Comparison of ENCODE assay signal across 2 cellular contexts in the genomic region with DNA sequence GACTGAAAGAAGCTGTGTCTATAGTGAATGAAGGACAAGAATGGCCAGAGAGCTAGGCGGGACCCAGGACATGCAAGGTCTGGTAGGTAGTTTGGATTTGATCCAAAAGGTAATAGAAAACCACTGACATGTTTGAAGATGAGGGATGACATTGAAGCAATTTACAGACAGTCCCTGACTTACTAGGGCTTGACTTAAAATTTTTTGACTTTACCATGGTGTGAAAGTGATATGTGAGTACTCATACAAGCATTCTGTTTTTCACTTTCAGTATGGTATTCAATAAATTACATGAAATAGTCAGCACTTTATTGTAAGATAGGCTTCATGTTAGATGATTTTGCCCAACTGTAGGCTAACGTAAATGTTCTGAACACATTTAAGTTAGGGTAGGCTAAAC.
A peak's percentile ranks its signal among the peaks of the same experiment; 100 is the strongest.
TF ChIP-seq lines count a peak whose summit lies in the region.

No MANE protein-coding gene starts in this region.

TF ChIP-seq in HepG2, 621 proteins besides CTCF, POLR2A, EP300 and RAD21:
- TF ChIP-seq NR3C1 (CRISPR knock-in tag; IDR thresholded peaks at IDR 0.05) (no peak), ZNF335 (CRISPR knock-in tag; IDR thresholded peaks at IDR 0.05) (no peak), RBFOX2 (IDR thresholded peaks at IDR 0.05; ENCODE audit: low read depth, low read length) (peak; percentile 54; the same call in 1 of the 2 replicates), ZNF709 (CRISPR knock-in tag; IDR thresholded peaks at IDR 0.05) (no peak), ARHGAP35 (CRISPR knock-in tag; IDR thresholded peaks at IDR 0.05; ENCODE audit: borderline replicate concordance) (no peak), RBM22 (optimal IDR thresholded peaks at IDR 0.05; ENCODE audit: low read length) (peak; percentile 31), MTA3 (CRISPR knock-in tag; IDR thresholded peaks at IDR 0.05) (no peak), HNRNPH1 (optimal IDR thresholded peaks at IDR 0.05; ENCODE audit: low read depth, low read length) (no peak), MIXL1 (CRISPR knock-in tag; IDR thresholded peaks at IDR 0.05) (no peak)
- TF ChIP-seq, protein P1, sequence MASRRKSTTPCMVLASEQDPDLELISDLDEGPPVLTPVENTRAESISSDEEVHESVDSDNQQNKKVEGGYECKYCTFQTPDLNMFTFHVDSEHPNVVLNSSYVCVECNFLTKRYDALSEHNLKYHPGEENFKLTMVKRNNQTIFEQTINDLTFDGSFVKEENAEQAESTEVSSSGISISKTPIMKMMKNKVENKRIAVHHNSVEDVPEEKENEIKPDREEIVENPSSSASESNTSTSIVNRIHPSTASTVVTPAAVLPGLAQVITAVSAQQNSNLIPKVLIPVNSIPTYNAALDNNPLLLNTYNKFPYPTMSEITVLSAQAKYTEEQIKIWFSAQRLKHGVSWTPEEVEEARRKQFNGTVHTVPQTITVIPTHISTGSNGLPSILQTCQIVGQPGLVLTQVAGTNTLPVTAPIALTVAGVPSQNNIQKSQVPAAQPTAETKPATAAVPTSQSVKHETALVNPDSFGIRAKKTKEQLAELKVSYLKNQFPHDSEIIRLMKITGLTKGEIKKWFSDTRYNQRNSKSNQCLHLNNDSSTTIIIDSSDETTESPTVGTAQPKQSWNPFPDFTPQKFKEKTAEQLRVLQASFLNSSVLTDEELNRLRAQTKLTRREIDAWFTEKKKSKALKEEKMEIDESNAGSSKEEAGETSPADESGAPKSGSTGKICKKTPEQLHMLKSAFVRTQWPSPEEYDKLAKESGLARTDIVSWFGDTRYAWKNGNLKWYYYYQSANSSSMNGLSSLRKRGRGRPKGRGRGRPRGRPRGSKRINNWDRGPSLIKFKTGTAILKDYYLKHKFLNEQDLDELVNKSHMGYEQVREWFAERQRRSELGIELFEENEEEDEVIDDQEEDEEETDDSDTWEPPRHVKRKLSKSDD (CRISPR knock-in tag; IDR thresholded peaks at IDR 0.05; ENCODE audit: low read depth): no peak

TF ChIP-seq in GM12878, 131 proteins besides CTCF, POLR2A, EP300 and RAD21:
- TF ChIP-seq JUNB (IDR thresholded peaks at IDR 0.05) (peak; percentile 98), BCL11A (IDR thresholded peaks at IDR 0.05; ENCODE audit: low read depth, low read length) (no peak), HDAC6 (IDR thresholded peaks at IDR 0.05; ENCODE audit: unreplicated experiment) (no peak), SUPT20H (IDR thresholded peaks at IDR 0.05; ENCODE audit: borderline replicate concordance, control insufficient read depth, low read depth, low read length) (no peak), EED (IDR thresholded peaks at IDR 0.05; ENCODE audit: low read depth) (no peak), ZNF24 (IDR thresholded peaks at IDR 0.05) (no peak), SIX5 (IDR thresholded peaks at IDR 0.05; ENCODE audit: low read depth, low read length, severe bottlenecking) (no peak), PKNOX1 (IDR thresholded peaks at IDR 0.05) (peak; percentile 38; the same call in 1 of the 2 replicates), GABPA (IDR thresholded peaks at IDR 0.05; ENCODE audit: low read depth) (no peak), ZBTB40 (IDR thresholded peaks at IDR 0.05; ENCODE audit: borderline replicate concordance) (no peak), YBX1 (IDR thresholded peaks at IDR 0.05) (no peak), SREBF1 (IDR thresholded peaks at IDR 0.05; ENCODE audit: low read length) (no peak)
- TF ChIP-seq, protein P2, sequence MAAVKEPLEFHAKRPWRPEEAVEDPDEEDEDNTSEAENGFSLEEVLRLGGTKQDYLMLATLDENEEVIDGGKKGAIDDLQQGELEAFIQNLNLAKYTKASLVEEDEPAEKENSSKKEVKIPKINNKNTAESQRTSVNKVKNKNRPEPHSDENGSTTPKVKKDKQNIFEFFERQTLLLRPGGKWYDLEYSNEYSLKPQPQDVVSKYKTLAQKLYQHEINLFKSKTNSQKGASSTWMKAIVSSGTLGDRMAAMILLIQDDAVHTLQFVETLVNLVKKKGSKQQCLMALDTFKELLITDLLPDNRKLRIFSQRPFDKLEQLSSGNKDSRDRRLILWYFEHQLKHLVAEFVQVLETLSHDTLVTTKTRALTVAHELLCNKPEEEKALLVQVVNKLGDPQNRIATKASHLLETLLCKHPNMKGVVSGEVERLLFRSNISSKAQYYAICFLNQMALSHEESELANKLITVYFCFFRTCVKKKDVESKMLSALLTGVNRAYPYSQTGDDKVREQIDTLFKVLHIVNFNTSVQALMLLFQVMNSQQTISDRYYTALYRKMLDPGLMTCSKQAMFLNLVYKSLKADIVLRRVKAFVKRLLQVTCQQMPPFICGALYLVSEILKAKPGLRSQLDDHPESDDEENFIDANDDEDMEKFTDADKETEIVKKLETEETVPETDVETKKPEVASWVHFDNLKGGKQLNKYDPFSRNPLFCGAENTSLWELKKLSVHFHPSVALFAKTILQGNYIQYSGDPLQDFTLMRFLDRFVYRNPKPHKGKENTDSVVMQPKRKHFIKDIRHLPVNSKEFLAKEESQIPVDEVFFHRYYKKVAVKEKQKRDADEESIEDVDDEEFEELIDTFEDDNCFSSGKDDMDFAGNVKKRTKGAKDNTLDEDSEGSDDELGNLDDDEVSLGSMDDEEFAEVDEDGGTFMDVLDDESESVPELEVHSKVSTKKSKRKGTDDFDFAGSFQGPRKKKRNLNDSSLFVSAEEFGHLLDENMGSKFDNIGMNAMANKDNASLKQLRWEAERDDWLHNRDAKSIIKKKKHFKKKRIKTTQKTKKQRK (IDR thresholded peaks at IDR 0.05; ENCODE audit: low read depth, low read length): no peak
